Comparison of ENCODE assay signal across 8 cellular contexts in the genomic region with DNA sequence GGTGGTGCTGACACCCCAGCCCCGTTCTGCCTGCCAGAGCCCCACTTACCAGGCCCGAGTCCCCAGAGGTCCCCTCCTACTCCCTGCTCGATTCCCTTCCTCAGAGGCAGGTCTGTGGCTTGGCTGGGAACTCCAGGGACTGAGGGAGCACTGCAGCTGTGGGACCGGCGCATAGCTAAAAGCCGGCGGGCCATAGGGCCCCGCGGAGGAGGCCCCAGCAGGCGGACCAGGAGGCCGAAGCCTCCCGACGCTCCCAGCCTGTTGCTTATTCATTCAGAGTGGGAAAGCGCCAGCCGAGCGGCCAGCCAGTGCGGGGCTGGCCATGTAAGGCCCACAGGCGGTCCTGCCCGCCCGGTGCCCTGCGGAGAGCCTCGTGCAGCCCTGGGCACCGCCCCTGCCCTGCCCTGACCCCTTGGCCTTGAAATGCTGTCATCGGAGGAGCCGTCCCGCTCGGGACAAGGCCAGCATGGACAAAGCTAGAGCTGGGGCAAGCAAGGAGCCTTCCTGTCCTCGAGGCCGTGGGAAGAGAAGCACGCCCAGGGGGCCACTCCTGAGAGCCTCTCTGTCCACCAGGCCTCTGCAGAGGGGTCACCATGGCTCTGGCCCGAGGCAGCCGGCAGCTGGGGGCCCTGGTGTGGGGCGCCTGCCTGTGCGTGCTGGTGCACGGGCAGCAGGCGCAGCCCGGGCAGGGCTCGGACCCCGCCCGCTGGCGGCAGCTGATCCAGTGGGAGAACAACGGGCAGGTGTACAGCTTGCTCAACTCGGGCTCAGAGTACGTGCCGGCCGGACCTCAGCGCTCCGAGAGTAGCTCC. TPM values are rescaled to one million over a fixed set of nuclear protein-coding genes. Genes with fewer than 3 reads are reported as not detected.
DNase-seq lines count a peak whose midpoint lies in the region; ATAC-seq, FAIRE-seq and TF ChIP-seq lines count a peak whose summit lies in the region.

TSS of gene LOXL1 (plus strand) at position 272 of the 812 bp plus-strand sequence. CDS start at position 594, 322 bp downstream.

- peak; percentile 98 for DNase-seq in GM23248
- peak; percentile 78 to 83 for DNase-seq in NCI-H524 (lab: John Stamatoyannopoulos, UW)
- peak; percentile 53 for DNase-seq in bronchial epithelial cell (ENCODE audit: low read depth)
- peak; percentile 88 for DNase-seq in iPS-NIHi11 (ENCODE audit: low spot score)
- DNase-seq in gastrocnemius medialis, result peak; percentile 29 to 66
- no peak for DNase-seq in stimulated activated CD8-positive, alpha-beta memory T cell treated with anti-CD3 and anti-CD28 coated beads, Interleukin-4, amount 100 ng/mL, for 48 hours
- DNase-seq in activated CD4-positive, CD25-positive, alpha-beta regulatory T cell (lab: John Stamatoyannopoulos, UW), result no peak
- DNase-seq in effector CD4-positive, alpha-beta T cell, result no peak

- in situ Hi-C loops in GM23248 (cut with MboI), result no loop called here
- in situ Hi-C loops in gastrocnemius medialis (cut with MboI; ENCODE audit: low sequenced_read_pairs in 4 of 4), result no loop called here

- intact Hi-C loops in gastrocnemius medialis (cut with DNase I; ENCODE audit: low total_unique reads), result no loop called here

- H3K4me3 ChIP-seq in GM23248 (peak within 1 kb of the TSS; percentile 93), bronchial epithelial cell (ENCODE audit: low read depth, low read length) (peak within 1 kb of the TSS; percentile 53), gastrocnemius medialis (peak within 1 kb of the TSS; percentile 44 to 62 (median 53))

- TF ChIP-seq CTCF in bronchial epithelial cell (IDR thresholded peaks at IDR 0.05; ENCODE audit: insufficient read depth, low read length, severe bottlenecking) (no peak), gastrocnemius medialis (IDR thresholded peaks at IDR 0.05 in 4 of 5, conservative IDR thresholded peaks at IDR 0.05 in 1 of 5) (no peak)

- H3K4me2 ChIP-seq in GM23248 (ENCODE audit: unreplicated experiment), result peak within 1 kb of the TSS; percentile 98

- H3K9ac ChIP-seq in GM23248, result peak within 1 kb of the TSS; percentile 90

- peak within 1 kb of the TSS; percentile 94 for H3K27ac ChIP-seq in GM23248
- H3K27ac ChIP-seq in gastrocnemius medialis, result peak within 1 kb of the TSS; percentile 77 to 84 (median 80)

- H4K20me1 ChIP-seq in GM23248 (ENCODE audit: insufficient read depth), result no peaks in the 10 kb centered on the region

- peaks cover 69% of the 10 kb centered on the region for H3K4me1 ChIP-seq in GM23248 (ENCODE audit: insufficient read depth)
- H3K4me1 ChIP-seq in gastrocnemius medialis, result peaks cover 22 to 24% of the 10 kb centered on the region in 2 donors

- no peaks in the 10 kb centered on the region for H3K27me3 ChIP-seq in GM23248 (replicated peaks; ENCODE audit: insufficient read depth)
- H3K27me3 ChIP-seq in bronchial epithelial cell (ENCODE audit: control insufficient read depth, insufficient read depth, low read length), result no peaks in the 10 kb centered on the region
- peaks cover 0 to 4% (median 3%) of the 10 kb centered on the region in 3 donors for H3K27me3 ChIP-seq in gastrocnemius medialis

- H3K79me2 ChIP-seq in GM23248 (ENCODE audit: insufficient read depth), result peaks cover 73% of the 10 kb centered on the region

- H3K36me3 ChIP-seq in GM23248 (ENCODE audit: low read depth), result no peaks in the 10 kb centered on the region
- no peaks in the 10 kb centered on the region for H3K36me3 ChIP-seq in bronchial epithelial cell (ENCODE audit: control insufficient read depth, insufficient read depth, low read length)
- no peaks in the 10 kb centered on the region for H3K36me3 ChIP-seq in gastrocnemius medialis

- H3F3A ChIP-seq in GM23248 (ENCODE audit: insufficient read depth), result peaks cover 63% of the 10 kb centered on the region

- peak; percentile 61 to 63 for ATAC-seq in gastrocnemius medialis

- H3K9me2 ChIP-seq in GM23248 (ENCODE audit: insufficient read depth), result no peaks in the 10 kb centered on the region

- H2AFZ ChIP-seq in GM23248, result no peak within 1 kb of the TSS

- peak; percentile 58 to 59 for TF ChIP-seq POLR2A in gastrocnemius medialis (IDR thresholded peaks at IDR 0.05)

- no peaks in the 10 kb centered on the region for H3K9me3 ChIP-seq in GM23248 (ENCODE audit: low read depth)
- H3K9me3 ChIP-seq in gastrocnemius medialis, result no peaks in the 10 kb centered on the region

- WGBS in GM23248 (ENCODE audit: low coverage in 1 of 2, low lambda C conversion rate in 2 of 2, missing lambda C conversion rate in 2 of 2), 2 experiments, result 0 to 1% methylated on average over 24 to 48 of the region's 48 CpGs

- FAIRE-seq in bronchial epithelial cell (lab: Jason Lieb, UNC), result no peak

RNA-seq across cellular contexts. Expression of gene LOXL1, which starts in this region (rescaled TPM):
- total RNA-seq in GM23248 (2014; rRNA removed; shearing (Covaris generic)), result 534 and 540 TPM in 2 replicates
- 396 and 401 TPM in 2 replicates for polyA plus RNA-seq in GM23248 (2016; fragmentation: Nextera tagmentation; extraction: Ambion mirVana)
- total RNA-seq in bronchial epithelial cell (5.3 and 7.2 TPM in 2 replicates), gastrocnemius medialis (10 to 100 TPM in 1 of 4 donors, 1 to 10 TPM in 3; 4.9 to 11.2 (median 5.7) TPM)

Comparison
In these comparisons a context has a peak if more than half of its experiments do, and no peak if none do; other contexts are left out.
1. RNA of gene LOXL1 (total RNA-seq): 534 to 540 TPM in GM23248; 4.9 to 11.2 TPM in gastrocnemius medialis and 5.3 to 7.2 TPM in bronchial epithelial cell; every median in the first group is over 10 times any median in the second.
2. DNase-seq: peak in GM23248 (single experiment), NCI-H524 (2 of 2), bronchial epithelial cell (single experiment), iPS-NIHi11 (single experiment) and gastrocnemius medialis (2 of 2); none in stimulated activated CD8-positive, alpha-beta memory T cell treated with anti-CD3 and anti-CD28 coated beads, Interleukin-4, amount 100 ng/mL, for 48 hours (single experiment), activated CD4-positive, CD25-positive, alpha-beta regulatory T cell (0 of 4) and effector CD4-positive, alpha-beta T cell (single experiment).
3. Peak in every context shown above with its lines, with median percentiles within 50 percentile points of each other: H3K4me3 ChIP-seq.